1 cellular context compared by ENCODE assay signal in genomic region chr5:892390-893136, GRCh38.
TF ChIP-seq lines count a peak whose summit lies in the region.

Gene BRD9, minus strand, starts transcription at chr5:892801. Its CDS starts 144 bp downstream, at chr5:892657.
A gene with protein sequence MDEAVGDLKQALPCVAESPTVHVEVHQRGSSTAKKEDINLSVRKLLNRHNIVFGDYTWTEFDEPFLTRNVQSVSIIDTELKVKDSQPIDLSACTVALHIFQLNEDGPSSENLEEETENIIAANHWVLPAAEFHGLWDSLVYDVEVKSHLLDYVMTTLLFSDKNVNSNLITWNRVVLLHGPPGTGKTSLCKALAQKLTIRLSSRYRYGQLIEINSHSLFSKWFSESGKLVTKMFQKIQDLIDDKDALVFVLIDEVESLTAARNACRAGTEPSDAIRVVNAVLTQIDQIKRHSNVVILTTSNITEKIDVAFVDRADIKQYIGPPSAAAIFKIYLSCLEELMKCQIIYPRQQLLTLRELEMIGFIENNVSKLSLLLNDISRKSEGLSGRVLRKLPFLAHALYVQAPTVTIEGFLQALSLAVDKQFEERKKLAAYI (plus strand): TSS chr5:892884. CDS start chr5:892999, 115 bp downstream.

TF ChIP-seq in K562, 482 proteins besides CTCF, POLR2A, EP300 and RAD21 (continued from another document and continues in another):
- no peak for TF ChIP-seq ZBTB5 (IDR thresholded peaks at IDR 0.05)
- no peak for TF ChIP-seq RAD51 (IDR thresholded peaks at IDR 0.05; ENCODE audit: borderline replicate concordance, low read depth)
- TF ChIP-seq FOXA3 (CRISPR knock-in tag; conservative IDR thresholded peaks at IDR 0.05 in 1 of 2, IDR thresholded peaks at IDR 0.05 in 1 of 2): 0 out of 4 replicates have a peak, but pooled peaks of 1 of the 2 experiments have one; percentile 47
- TF ChIP-seq CBX3 (IDR thresholded peaks at IDR 0.05; ENCODE audit: borderline replicate concordance in 1 of 2, low read length in 2 of 2): no peak
- TF ChIP-seq, protein P1, sequence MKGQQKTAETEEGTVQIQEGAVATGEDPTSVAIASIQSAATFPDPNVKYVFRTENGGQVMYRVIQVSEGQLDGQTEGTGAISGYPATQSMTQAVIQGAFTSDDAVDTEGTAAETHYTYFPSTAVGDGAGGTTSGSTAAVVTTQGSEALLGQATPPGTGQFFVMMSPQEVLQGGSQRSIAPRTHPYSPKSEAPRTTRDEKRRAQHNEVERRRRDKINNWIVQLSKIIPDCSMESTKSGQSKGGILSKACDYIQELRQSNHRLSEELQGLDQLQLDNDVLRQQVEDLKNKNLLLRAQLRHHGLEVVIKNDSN (CRISPR knock-in tag; IDR thresholded peaks at IDR 0.05): 0 out of 2 replicates have a peak, but pooled peaks have one; percentile 26
- no peak for TF ChIP-seq TBP (optimal IDR thresholded peaks at IDR 0.05; ENCODE audit: low read depth, low read length)
- no peak for TF ChIP-seq MEIS2 (IDR thresholded peaks at IDR 0.05; ENCODE audit: partially characterized antibody)
- no peak for TF ChIP-seq MEF2A (IDR thresholded peaks at IDR 0.05; ENCODE audit: control insufficient read depth, low read depth, low read length)
- no peak for TF ChIP-seq CHCHD3 (CRISPR knock-in tag; IDR thresholded peaks at IDR 0.05)
- TF ChIP-seq PHF8 (IDR thresholded peaks at IDR 0.05; ENCODE audit: borderline replicate concordance, low read length): peak; percentile 90
- TF ChIP-seq PCBP1 (IDR thresholded peaks at IDR 0.05; ENCODE audit: low read depth, low read length, poor library complexity, severe bottlenecking): peak; percentile 54
- no peak for TF ChIP-seq ZKSCAN8 (CRISPR knock-in tag; IDR thresholded peaks at IDR 0.05)
- TF ChIP-seq CCAR2 (IDR thresholded peaks at IDR 0.05; ENCODE audit: low read depth, low read length): no peak
- no peak for TF ChIP-seq CEBPG (CRISPR knock-in tag; IDR thresholded peaks at IDR 0.05)
- no peak for TF ChIP-seq CEBPG (tag; conservative IDR thresholded peaks at IDR 0.05 in 1 of 2, IDR thresholded peaks at IDR 0.05 in 1 of 2)
- TF ChIP-seq, protein P2, sequence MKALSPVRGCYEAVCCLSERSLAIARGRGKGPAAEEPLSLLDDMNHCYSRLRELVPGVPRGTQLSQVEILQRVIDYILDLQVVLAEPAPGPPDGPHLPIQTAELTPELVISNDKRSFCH (CRISPR knock-in tag; IDR thresholded peaks at IDR 0.05): no peak
- TF ChIP-seq, protein P2 (tag; IDR thresholded peaks at IDR 0.05): peak; percentile 74; the same call in 1 of the 2 replicates
- TF ChIP-seq PTTG1 (tag; IDR thresholded peaks at IDR 0.05; ENCODE audit: low read depth): no peak
- TF ChIP-seq ZNF431 (CRISPR knock-in tag; IDR thresholded peaks at IDR 0.05): no peak
- no peak for TF ChIP-seq NFXL1 (CRISPR knock-in tag; IDR thresholded peaks at IDR 0.05)
- TF ChIP-seq SMAD1 (IDR thresholded peaks at IDR 0.05; ENCODE audit: low read depth, low read length, partially characterized antibody): peak; percentile 74
- TF ChIP-seq MAFG (tag; conservative IDR thresholded peaks at IDR 0.05): no peak
- no peak for TF ChIP-seq ZNF77 (CRISPR knock-in tag; IDR thresholded peaks at IDR 0.05)
- TF ChIP-seq ZBTB43 (CRISPR knock-in tag; IDR thresholded peaks at IDR 0.05): no peak
- TF ChIP-seq, protein P3, sequence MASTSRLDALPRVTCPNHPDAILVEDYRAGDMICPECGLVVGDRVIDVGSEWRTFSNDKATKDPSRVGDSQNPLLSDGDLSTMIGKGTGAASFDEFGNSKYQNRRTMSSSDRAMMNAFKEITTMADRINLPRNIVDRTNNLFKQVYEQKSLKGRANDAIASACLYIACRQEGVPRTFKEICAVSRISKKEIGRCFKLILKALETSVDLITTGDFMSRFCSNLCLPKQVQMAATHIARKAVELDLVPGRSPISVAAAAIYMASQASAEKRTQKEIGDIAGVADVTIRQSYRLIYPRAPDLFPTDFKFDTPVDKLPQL (IDR thresholded peaks at IDR 0.05; ENCODE audit: extremely low read depth, insufficient read length): no peak
- TF ChIP-seq ZFP1 (CRISPR knock-in tag; IDR thresholded peaks at IDR 0.05): no peak
- no peak for TF ChIP-seq DPF2 (IDR thresholded peaks at IDR 0.05)
- TF ChIP-seq MYC (IDR thresholded peaks at IDR 0.05; ENCODE audit: low read depth, low read length): peak; percentile 93
- no peak; the same call in 1 of the 2 replicates for TF ChIP-seq MYC (CRISPR knock-in tag; IDR thresholded peaks at IDR 0.05; ENCODE audit: borderline replicate concordance, low read depth)
- TF ChIP-seq, protein P4, sequence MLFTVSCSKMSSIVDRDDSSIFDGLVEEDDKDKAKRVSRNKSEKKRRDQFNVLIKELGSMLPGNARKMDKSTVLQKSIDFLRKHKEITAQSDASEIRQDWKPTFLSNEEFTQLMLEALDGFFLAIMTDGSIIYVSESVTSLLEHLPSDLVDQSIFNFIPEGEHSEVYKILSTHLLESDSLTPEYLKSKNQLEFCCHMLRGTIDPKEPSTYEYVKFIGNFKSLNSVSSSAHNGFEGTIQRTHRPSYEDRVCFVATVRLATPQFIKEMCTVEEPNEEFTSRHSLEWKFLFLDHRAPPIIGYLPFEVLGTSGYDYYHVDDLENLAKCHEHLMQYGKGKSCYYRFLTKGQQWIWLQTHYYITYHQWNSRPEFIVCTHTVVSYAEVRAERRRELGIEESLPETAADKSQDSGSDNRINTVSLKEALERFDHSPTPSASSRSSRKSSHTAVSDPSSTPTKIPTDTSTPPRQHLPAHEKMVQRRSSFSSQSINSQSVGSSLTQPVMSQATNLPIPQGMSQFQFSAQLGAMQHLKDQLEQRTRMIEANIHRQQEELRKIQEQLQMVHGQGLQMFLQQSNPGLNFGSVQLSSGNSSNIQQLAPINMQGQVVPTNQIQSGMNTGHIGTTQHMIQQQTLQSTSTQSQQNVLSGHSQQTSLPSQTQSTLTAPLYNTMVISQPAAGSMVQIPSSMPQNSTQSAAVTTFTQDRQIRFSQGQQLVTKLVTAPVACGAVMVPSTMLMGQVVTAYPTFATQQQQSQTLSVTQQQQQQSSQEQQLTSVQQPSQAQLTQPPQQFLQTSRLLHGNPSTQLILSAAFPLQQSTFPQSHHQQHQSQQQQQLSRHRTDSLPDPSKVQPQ (CRISPR knock-in tag; IDR thresholded peaks at IDR 0.05; ENCODE audit: borderline replicate concordance): no peak
- no peak for TF ChIP-seq CBFA2T2 (conservative IDR thresholded peaks at IDR 0.05)
- no peak; the same call in 1 of the 2 replicates for TF ChIP-seq TRIM28 (IDR thresholded peaks at IDR 0.05)
- TF ChIP-seq HMGN3 (IDR thresholded peaks at IDR 0.05; ENCODE audit: borderline replicate concordance, extremely low read depth, insufficient read length, low read depth, low read length): peak; percentile 22
- TF ChIP-seq ATF7 (IDR thresholded peaks at IDR 0.05): peak; percentile 77; the same call in 1 of the 2 replicates
- TF ChIP-seq, protein P5, sequence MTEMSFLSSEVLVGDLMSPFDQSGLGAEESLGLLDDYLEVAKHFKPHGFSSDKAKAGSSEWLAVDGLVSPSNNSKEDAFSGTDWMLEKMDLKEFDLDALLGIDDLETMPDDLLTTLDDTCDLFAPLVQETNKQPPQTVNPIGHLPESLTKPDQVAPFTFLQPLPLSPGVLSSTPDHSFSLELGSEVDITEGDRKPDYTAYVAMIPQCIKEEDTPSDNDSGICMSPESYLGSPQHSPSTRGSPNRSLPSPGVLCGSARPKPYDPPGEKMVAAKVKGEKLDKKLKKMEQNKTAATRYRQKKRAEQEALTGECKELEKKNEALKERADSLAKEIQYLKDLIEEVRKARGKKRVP (CRISPR knock-in tag; IDR thresholded peaks at IDR 0.05): no peak
- no peak for TF ChIP-seq KLF6 (CRISPR knock-in tag; IDR thresholded peaks at IDR 0.05; ENCODE audit: borderline replicate concordance)
- no peak for TF ChIP-seq SFPQ (IDR thresholded peaks at IDR 0.05; ENCODE audit: low read depth, low read length)
- no peak for TF ChIP-seq RHOXF2B (CRISPR knock-in tag; conservative IDR thresholded peaks at IDR 0.05)
- TF ChIP-seq CREB1 (IDR thresholded peaks at IDR 0.05): peak; percentile 92
- TF ChIP-seq CREB1 (CRISPR knock-in tag; IDR thresholded peaks at IDR 0.05): peak; percentile 83
- no peak for TF ChIP-seq MEF2D (tag; conservative IDR thresholded peaks at IDR 0.05; ENCODE audit: low read depth)
- TF ChIP-seq RCOR1 (IDR thresholded peaks at IDR 0.05; ENCODE audit: borderline replicate concordance in 1 of 2, low read depth in 2 of 2, low read length in 2 of 2): no peak
- TF ChIP-seq ZNF655 (CRISPR knock-in tag; IDR thresholded peaks at IDR 0.05): no peak
- TF ChIP-seq ZBTB8A (IDR thresholded peaks at IDR 0.05; ENCODE audit: partially characterized antibody): no peak
- no peak for TF ChIP-seq ZNF23 (CRISPR knock-in tag; IDR thresholded peaks at IDR 0.05)
- TF ChIP-seq ZNF224 (CRISPR knock-in tag; IDR thresholded peaks at IDR 0.05): no peak
- TF ChIP-seq FIP1L1 (IDR thresholded peaks at IDR 0.05; ENCODE audit: low read depth, low read length, poor library complexity, severe bottlenecking): peak; percentile 18
- no peak for TF ChIP-seq GTF2A2 (tag; IDR thresholded peaks at IDR 0.05)
- TF ChIP-seq LARP7 (IDR thresholded peaks at IDR 0.05): no peak
- no peak for TF ChIP-seq CEBPB (tag; IDR thresholded peaks at IDR 0.05)
- TF ChIP-seq PRPF4 (IDR thresholded peaks at IDR 0.05; ENCODE audit: insufficient read depth, low read depth, low read length, poor library complexity, severe bottlenecking): no peak
- no peak for TF ChIP-seq MBD1 (CRISPR knock-in tag; IDR thresholded peaks at IDR 0.05)
- no peak for TF ChIP-seq NFIX (CRISPR knock-in tag; IDR thresholded peaks at IDR 0.05; ENCODE audit: low read depth)
- TF ChIP-seq NCOA6 (IDR thresholded peaks at IDR 0.05): no peak
- no peak for TF ChIP-seq SMAD3 (CRISPR knock-in tag; conservative IDR thresholded peaks at IDR 0.05)
- TF ChIP-seq NR3C1 (CRISPR knock-in tag; IDR thresholded peaks at IDR 0.05): peak; percentile 79; the same call in 1 of the 2 replicates
